In the genomic region with DNA sequence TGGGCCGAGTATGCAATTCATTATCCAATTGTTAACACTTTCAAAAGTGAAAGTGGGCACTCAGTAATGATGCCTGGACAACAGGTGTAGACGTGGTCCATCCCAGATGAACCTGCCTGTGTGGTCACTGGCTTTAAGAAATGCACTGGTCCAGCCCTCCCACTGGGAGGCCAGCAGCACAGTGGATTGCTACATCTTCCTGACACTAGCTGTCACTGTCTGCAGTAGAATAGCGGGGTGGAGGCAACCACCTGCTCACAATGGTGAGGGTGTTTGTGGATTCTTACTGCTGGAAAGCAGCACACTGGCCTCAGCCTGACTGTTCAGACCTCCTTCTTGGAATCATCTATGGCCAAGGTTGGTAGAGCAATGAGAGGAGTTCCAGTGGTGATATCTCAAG, we compare ENCODE assay signal across 14 cellular contexts.
DNase-seq lines count a peak whose midpoint lies in the region; ATAC-seq and TF ChIP-seq lines count a peak whose summit lies in the region.
"Had no signal": no experiment of that assay in that cellular context is flagged by ENCODE, and none has a peak within 500 bp of the region (broad histone marks: within the 10 kb centered on the region; RNA-seq: fewer than 3 reads in every experiment).

No MANE protein-coding gene starts in this region.

- TF ChIP-seq CTCF in esophagus squamous epithelium (IDR thresholded peaks at IDR 0.05) (no peak), colonic mucosa (IDR thresholded peaks at IDR 0.05) (no peak)

- H3K4me1 ChIP-seq in esophagus squamous epithelium (peaks cover 0 to 17% (median 9%) of the 10 kb centered on the region in 3 donors), stomach smooth muscle (ENCODE audit: control insufficient read depth, insufficient read depth, low read length) (peaks cover 30% of the 10 kb centered on the region), colonic mucosa (no peaks in the 10 kb centered on the region)

- no peak for TF ChIP-seq POLR2A in esophagus squamous epithelium (IDR thresholded peaks at IDR 0.05)

- H3K27me3 ChIP-seq in esophagus squamous epithelium = no peaks in the 10 kb centered on the region
- H3K27me3 ChIP-seq in stomach smooth muscle (ENCODE audit: control insufficient read depth in 1 of 2, insufficient read depth in 2 of 2, low read length in 2 of 2) = no peaks in the 10 kb centered on the region
- H3K27me3 ChIP-seq in colonic mucosa = no peaks in the 10 kb centered on the region
- H3K27me3 ChIP-seq: stomach had no signal

- H3K9ac ChIP-seq in stomach smooth muscle (ENCODE audit: low read length in 2 of 2) (no peak overlapping the region), colonic mucosa (ENCODE audit: low read depth in 2 of 2, low read length in 2 of 2) (no peak overlapping the region)

- H3K27ac ChIP-seq in esophagus squamous epithelium (peak overlapping the region in 3 of 4 donors; percentile 57 to 76 (median 75)), stomach smooth muscle (ENCODE audit: low read length) (peak overlapping the region; percentile 73), colonic mucosa (no peak overlapping the region)

- ATAC-seq in GM21381 (IDR thresholded peaks at IDR 0.05; ENCODE audit: unreplicated experiment) = no peak
- ATAC-seq in HG03095 (IDR thresholded peaks at IDR 0.05; ENCODE audit: unreplicated experiment) = no peak
- ATAC-seq: CD8-positive, alpha-beta T cell had no signal

- 68 to 76% methylated on average over 3 of the region's 3 CpGs for WGBS in esophagus squamous epithelium, 2 donors

- H3K4me3 ChIP-seq in esophagus squamous epithelium (no peak overlapping the region), stomach smooth muscle (ENCODE audit: low read length in 2 of 2) (no peak overlapping the region), colonic mucosa (no peak overlapping the region)
- H3K4me3 ChIP-seq: stomach had no signal

- intact Hi-C loops in esophagus squamous epithelium (cut with DNase I) = no loop called here
- intact Hi-C loops in colonic mucosa (cut with DNase I) = no loop called here

- H3K9me3 ChIP-seq in esophagus squamous epithelium = no peaks in the 10 kb centered on the region
- H3K9me3 ChIP-seq in stomach smooth muscle (ENCODE audit: control insufficient read depth in 2 of 2, low read length in 2 of 2) = no peaks in the 10 kb centered on the region
- H3K9me3 ChIP-seq in colonic mucosa = no peaks in the 10 kb centered on the region
- H3K9me3 ChIP-seq: stomach had no signal

- H3K36me3 ChIP-seq in esophagus squamous epithelium (no peaks in the 10 kb centered on the region), stomach smooth muscle (ENCODE audit: control insufficient read depth in 2 of 2, insufficient read depth in 2 of 2, low read length in 2 of 2) (no peaks in the 10 kb centered on the region), colonic mucosa (no peaks in the 10 kb centered on the region)
- H3K36me3 ChIP-seq: stomach had no signal

- peak; percentile 48 for DNase-seq in DMS79 treated with DMSO at 0.1 percent for 48 hours (lab: John Stamatoyannopoulos, UW)
- DNase-seq in DMS79 (lab: John Stamatoyannopoulos, UW) = no peak
- DNase-seq in NCI-H748 treated with DMSO at 0.1 percent for 48 hours (lab: John Stamatoyannopoulos, UW) = peak; percentile 81
- no peak for DNase-seq in esophagus squamous epithelium (lab: John Stamatoyannopoulos, UW)
- no peak for DNase-seq in colonic mucosa
- DNase-seq: 8988T; activated naive CD8-positive, alpha-beta T cell treated with anti-CD3 and anti-CD28 coated beads for 36 hours; CD8-positive, alpha-beta T cell; glutamatergic neuron; kidney glomerular epithelial cell; stomach had no signal

Comparison
In these comparisons a context has a peak if more than half of its experiments do, and no peak if none do; other contexts are left out.
1. DNase-seq: peak in DMS79 treated with DMSO at 0.1 percent for 48 hours (single experiment) and NCI-H748 treated with DMSO at 0.1 percent for 48 hours (single experiment); none in DMS79 (single experiment), esophagus squamous epithelium (single experiment) and colonic mucosa (single experiment).